ENCODE assay signal across 8 cellular contexts in genomic region chr12:54300267-54300731, GRCh38. TPM values are rescaled to one million over a fixed set of nuclear protein-coding genes. Genes with fewer than 3 reads are reported as not detected.
DNase-seq lines count a peak whose midpoint lies in the region; ATAC-seq and TF ChIP-seq lines count a peak whose summit lies in the region.
"Had no signal": no experiment of that assay in that cellular context is flagged by ENCODE, and none has a peak within 500 bp of the region (broad histone marks: within the 10 kb centered on the region; RNA-seq: fewer than 3 reads in every experiment).

No MANE protein-coding gene starts in this region.

- H3K9me3 ChIP-seq in Panc1 (ENCODE audit: control insufficient read depth, insufficient read depth, low read depth, low read length) (no peaks in the 10 kb centered on the region), A673 (ENCODE audit: low read depth, low read length, poor library complexity, severe bottlenecking) (no peaks in the 10 kb centered on the region)

- DNase-seq in Panc1 (ENCODE audit: low read depth, low spot score) (no peak), left kidney (ENCODE audit: low read depth, low spot score) (peak; percentile 12), A673 (ENCODE audit: low spot score) (no peak), GM19238 (ENCODE audit: insufficient read length, low spot score) (no peak), osteocyte (ENCODE audit: extremely low spot score, unreplicated experiment) (no peak)
- DNase-seq: central memory CD4-positive, alpha-beta T cell had no signal

- intact Hi-C loops in Panc1 (cut with micrococcal nuclease; ENCODE audit: unreplicated experiment): no loop called here
- intact Hi-C loops in A673 (cut with micrococcal nuclease; ENCODE audit: unreplicated experiment): no loop called here

- no peaks in the 10 kb centered on the region for H3K79me2 ChIP-seq in ACC112 (ENCODE audit: control insufficient read depth, insufficient read depth, low read length, unreplicated experiment)

- no peaks in the 10 kb centered on the region for H3K9me3 Mint-ChIP-seq in osteocyte (ENCODE audit: unreplicated experiment)
- H3K9me3 Mint-ChIP-seq: memory B cell had no signal

- H3K27me3 ChIP-seq in ACC112 (ENCODE audit: insufficient read depth, low read length): peaks cover 13% of the 10 kb centered on the region; the same call in 1 of the 2 replicates
- H3K27me3 ChIP-seq in Panc1 (ENCODE audit: control insufficient read depth, insufficient read depth, low read length): peaks cover 13% of the 10 kb centered on the region; the same call in 1 of the 2 replicates
- peaks cover 6% of the 10 kb centered on the region for H3K27me3 ChIP-seq in A673 (replicated peaks; ENCODE audit: insufficient read depth, low read depth, low read length, poor library complexity)

- H3K4me3 Mint-ChIP-seq in osteocyte (ENCODE audit: unreplicated experiment): no peak overlapping the region

- no peak overlapping the region for H2AFZ ChIP-seq in ACC112 (ENCODE audit: low read length, unreplicated experiment)

- POLR2A ChIA-PET in Panc1 (lab: Charles Lee) (no interaction called here), A673 (lab: Charles Lee; ENCODE audit: low non-redundant PET) (no interaction called here)

- BruUV-seq in Panc1 (replicated peaks; lab: Mats Ljungman, UMichigan): no TSS peak
- BruUV-seq in A673 (replicated peaks; lab: Mats Ljungman, UMichigan): no TSS peak

- H3K4me3 ChIP-seq in ACC112 (ENCODE audit: low read depth, low read length) (peak overlapping the region; percentile 62), Panc1 (ENCODE audit: low read depth in 2 of 2, low read length in 2 of 2) (peak overlapping the region in 1 of 2 experiments; percentile 23; a peak in 1 of 4 replicates), A673 (ENCODE audit: low read depth, low read length, poor library complexity, severe bottlenecking) (no peak overlapping the region)

- no peak overlapping the region for H3K27ac Mint-ChIP-seq in osteocyte (ENCODE audit: unreplicated experiment)
- H3K27ac Mint-ChIP-seq: memory B cell had no signal

- CTCF ChIA-PET in Panc1 (lab: Charles Lee) (interaction anchor here (0.5 to 1.9 kb wide), 2 partner anchors 20 to 25 kb away, joined by 3 to 6 read pairs; partner anchors contain the start of gene COPZ1), A673 (lab: Charles Lee) (interaction anchor here (0.6 to 0.7 kb wide), 2 partner anchors 28 to 175 kb away, joined by 10 to 15 read pairs; no protein-coding TSS in a partner anchor)

- in situ Hi-C loops in Panc1 (cut with HindIII; ENCODE audit: low pct_unique_long_range_greater_than_20kb, low sequenced_read_pairs): no loop called here

- no peaks in the 10 kb centered on the region for H3K36me3 Mint-ChIP-seq in osteocyte (ENCODE audit: unreplicated experiment)
- H3K36me3 Mint-ChIP-seq: memory B cell had no signal

- no peaks in the 10 kb centered on the region for H3K36me3 ChIP-seq in ACC112 (ENCODE audit: insufficient read depth, low read length)
- no peaks in the 10 kb centered on the region for H3K36me3 ChIP-seq in Panc1 (ENCODE audit: control insufficient read depth, insufficient read depth, low read length)
- no peaks in the 10 kb centered on the region for H3K36me3 ChIP-seq in A673 (ENCODE audit: insufficient read depth, low read length, poor library complexity, severe bottlenecking)

- no peak overlapping the region for H3K27ac ChIP-seq in ACC112 (ENCODE audit: low read depth, low read length)
- H3K27ac ChIP-seq in Panc1 (ENCODE audit: low read length): no peak overlapping the region
- no peak overlapping the region for H3K27ac ChIP-seq in A673 (ENCODE audit: low read depth, low read length, poor library complexity, severe bottlenecking)

- peak; percentile 49 for ATAC-seq in Panc1

- no peak for TF ChIP-seq CTCF in Panc1 (IDR thresholded peaks at IDR 0.05)
- TF ChIP-seq CTCF in A673 (conservative IDR thresholded peaks at IDR 0.05; ENCODE audit: low read depth, low read length): no peak
- TF ChIP-seq CTCF in osteocyte (IDR thresholded peaks at IDR 0.05): no peak

- H3K4me1 Mint-ChIP-seq in osteocyte (ENCODE audit: unreplicated experiment): peaks cover 33% of the 10 kb centered on the region

- peaks cover 9% of the 10 kb centered on the region for H3K27me3 Mint-ChIP-seq in osteocyte (ENCODE audit: unreplicated experiment)

- H3K4me1 ChIP-seq in ACC112 (ENCODE audit: control insufficient read depth, insufficient read depth, low read length, unreplicated experiment) (peaks cover 34% of the 10 kb centered on the region), Panc1 (ENCODE audit: control insufficient read depth, insufficient read depth, low read length) (peaks cover 14% of the 10 kb centered on the region), A673 (ENCODE audit: insufficient read depth, low read length, poor library complexity, severe bottlenecking) (no peaks in the 10 kb centered on the region)

RNA-seq across cellular contexts. Expression of gene NFE2, which starts 0.5 kb away (rescaled TPM):
- total RNA-seq in Panc1 (2021; ENCODE audit: unreplicated experiment) (0.26 TPM), A673 (2021) (not detected in 2 replicates), osteocyte (0.30 TPM in 1 of 2 replicates, not detected in the other)
- polyA plus RNA-seq in Panc1 (2012; ENCODE audit: insufficient read length): 0.24 TPM

RNA-seq across cellular contexts. Expression of gene HNRNPA1, which starts 19.8 kb away (rescaled TPM):
- total RNA-seq in Panc1 (2021; ENCODE audit: unreplicated experiment) (689 TPM), A673 (2021) (1,763 and 1,764 TPM in 2 replicates), osteocyte (792 and 819 TPM in 2 replicates)
- 452 TPM for polyA plus RNA-seq in Panc1 (2012; ENCODE audit: insufficient read length)

RNA-seq across cellular contexts. Expression of gene CBX5, which starts 20.4 kb away (rescaled TPM):
- total RNA-seq in Panc1 (2021; ENCODE audit: unreplicated experiment): 130 TPM
- polyA plus RNA-seq in Panc1 (2012; ENCODE audit: insufficient read length): 19.4 TPM
- 235 and 254 TPM in 2 replicates for total RNA-seq in A673 (2021)
- total RNA-seq in osteocyte: 98.1 and 104 TPM in 2 replicates

RNA-seq across cellular contexts. Expression of gene COPZ1, which starts 24.6 kb away (rescaled TPM):
- total RNA-seq in Panc1 (2021; ENCODE audit: unreplicated experiment) (175 TPM), A673 (2021) (169 and 187 TPM in 2 replicates), osteocyte (126 and 136 TPM in 2 replicates)
- polyA plus RNA-seq in Panc1 (2012; ENCODE audit: insufficient read length): 147 TPM
